ENCODE assay signal across 19 cellular contexts in the genomic region with DNA sequence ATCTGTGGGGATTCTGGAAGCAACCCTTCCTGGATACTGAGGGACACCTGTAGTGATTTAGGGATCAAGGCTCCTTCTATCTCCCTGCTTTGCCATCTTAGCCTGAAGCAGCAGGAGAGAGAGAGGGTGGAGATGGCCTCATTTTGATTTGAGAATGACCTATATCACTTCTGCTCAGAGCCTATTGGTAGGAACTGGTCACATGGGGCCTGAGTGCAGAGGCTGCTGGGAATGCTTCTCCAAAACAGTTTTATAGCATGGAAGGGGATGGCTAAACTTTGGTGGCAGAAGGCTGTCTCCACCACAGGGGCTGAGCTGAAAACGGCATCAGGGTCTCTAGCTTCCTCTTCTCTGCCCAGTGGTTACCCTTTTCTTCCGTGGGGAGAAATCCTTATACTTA.
DNase-seq lines count a peak whose midpoint lies in the region; ATAC-seq, FAIRE-seq and TF ChIP-seq lines count a peak whose summit lies in the region.
"Had no signal": no experiment of that assay in that cellular context is flagged by ENCODE, and none has a peak within 500 bp of the region (broad histone marks: within the 10 kb centered on the region; RNA-seq: fewer than 3 reads in every experiment).

No MANE protein-coding gene starts in this region.

- POLR2A ChIA-PET in A549 (lab: Yijun Ruan, JAX), result no interaction called here
- POLR2A ChIA-PET in naive thymus-derived CD4-positive, alpha-beta T cell (lab: Charles Lee), result no interaction called here

- H3K4me3 ChIP-seq in A549, result no peak overlapping the region
- H3K4me3 ChIP-seq in GM23338, result no peak overlapping the region
- H3K4me3 ChIP-seq in naive thymus-derived CD4-positive, alpha-beta T cell (ENCODE audit: low read length), result no peak overlapping the region
- H3K4me3 ChIP-seq: gastrocnemius medialis, lung, Peyer's patch, tibial nerve had no signal

- H3K27ac ChIP-seq in A549 (no peak overlapping the region), GM23338 (ENCODE audit: low read depth) (no peak overlapping the region), foreskin keratinocyte (peak overlapping the region; percentile 68)
- H3K27ac ChIP-seq in naive thymus-derived CD4-positive, alpha-beta T cell (ENCODE audit: low read depth, low read length), result no peak overlapping the region
- H3K27ac ChIP-seq: gastrocnemius medialis, Peyer's patch, tibial nerve had no signal

- TF ChIP-seq EP300 in A549 (IDR thresholded peaks at IDR 0.05), result no peak

- no peaks in the 10 kb centered on the region for H3K36me3 ChIP-seq in GM23338 (ENCODE audit: insufficient read depth)
- H3K36me3 ChIP-seq in naive thymus-derived CD4-positive, alpha-beta T cell (ENCODE audit: control insufficient read depth in 2 of 3, insufficient read depth in 3 of 3, low read length in 3 of 3), result no peaks in the 10 kb centered on the region
- H3K36me3 ChIP-seq: gastrocnemius medialis, Peyer's patch, tibial nerve had no signal

- DNase-seq in A549 (ENCODE audit: low read depth in 1 of 2, low spot score in 1 of 2) (no peak), GM23338 (ENCODE audit: low spot score) (no peak), T-helper 17 cell (no peak), foreskin keratinocyte (no peak), AG08395 (ENCODE audit: low spot score) (no peak), SW 1271 (lab: John Stamatoyannopoulos, UW) (no peak)
- DNase-seq in naive thymus-derived CD4-positive, alpha-beta T cell, result no peak
- DNase-seq: ACHN, gastrocnemius medialis, HFFc6, KBM-7 had no signal

- no peak for TF ChIP-seq RAD21 in A549 (conservative IDR thresholded peaks at IDR 0.05 in 1 of 2, IDR thresholded peaks at IDR 0.05 in 1 of 2)

- H4K20me1 ChIP-seq in GM23338 (replicated peaks; ENCODE audit: insufficient read depth), result no peaks in the 10 kb centered on the region

- H3K4me2 ChIP-seq in A549 (peak overlapping the region; percentile 71), GM23338 (peak overlapping the region; percentile 73; the same call in 1 of the 2 replicates)

- H3K27me3 ChIP-seq in GM23338 (ENCODE audit: insufficient read depth) (peaks cover 10% of the 10 kb centered on the region), foreskin keratinocyte (peaks cover 16% of the 10 kb centered on the region)
- no peaks in the 10 kb centered on the region for H3K27me3 ChIP-seq in naive thymus-derived CD4-positive, alpha-beta T cell (ENCODE audit: control insufficient read depth in 2 of 2, insufficient read depth in 2 of 2, low read length in 2 of 2)
- H3K27me3 ChIP-seq: gastrocnemius medialis, Peyer's patch, tibial nerve had no signal

- H3K36me3 Mint-ChIP-seq in GM23338 (ENCODE audit: low read depth), result no peaks in the 10 kb centered on the region; the same call in 2 of the 3 replicates
- H3K36me3 Mint-ChIP-seq in T-helper 17 cell (ENCODE audit: low read depth), result no peaks in the 10 kb centered on the region
- peaks cover 0 to 3% (median 0%) of the 10 kb centered on the region in 5 donors for H3K36me3 Mint-ChIP-seq in naive thymus-derived CD4-positive, alpha-beta T cell
- H3K36me3 Mint-ChIP-seq: brain had no signal

- peak in 1 of 2 experiments; percentile 40; a peak in 3 of 6 replicates for ATAC-seq in A549
- no peak for ATAC-seq in GM23338
- ATAC-seq in T-helper 17 cell, result no peak
- ATAC-seq in foreskin keratinocyte, result no peak
- ATAC-seq in naive thymus-derived CD4-positive, alpha-beta T cell, result no peak
- ATAC-seq in GM18870 (IDR thresholded peaks at IDR 0.05; ENCODE audit: unreplicated experiment), result no peak
- ATAC-seq: gastrocnemius medialis had no signal

- FAIRE-seq in A549 (lab: Jason Lieb, UNC), result no peak
- FAIRE-seq: HTR-8/SVneo had no signal

- no peaks in the 10 kb centered on the region for H3K79me2 ChIP-seq in GM23338 (replicated peaks; ENCODE audit: insufficient read depth)

- H3K4me1 ChIP-seq in A549 (peaks cover 7% of the 10 kb centered on the region; the same call in 2 of the 3 replicates), GM23338 (ENCODE audit: insufficient read depth) (peaks cover 22% of the 10 kb centered on the region), foreskin keratinocyte (no peaks in the 10 kb centered on the region)
- peaks cover 10 to 23% of the 10 kb centered on the region in 2 donors for H3K4me1 ChIP-seq in naive thymus-derived CD4-positive, alpha-beta T cell (ENCODE audit: control insufficient read depth in 2 of 2, insufficient read depth in 2 of 2, low read length in 2 of 2)
- H3K4me1 ChIP-seq: gastrocnemius medialis, Peyer's patch, tibial nerve had no signal

- no peak for TF ChIP-seq POLR2A in A549 (IDR thresholded peaks at IDR 0.05; ENCODE audit: low read length)

- TF ChIP-seq CTCF in A549 (IDR thresholded peaks at IDR 0.05) (no peak), GM23338 (conservative IDR thresholded peaks at IDR 0.05; ENCODE audit: low read depth in 2 of 2) (no peak), foreskin keratinocyte (conservative IDR thresholded peaks at IDR 0.05) (no peak)

- peaks cover 13% of the 10 kb centered on the region for H3K9me2 ChIP-seq in GM23338 (ENCODE audit: insufficient read depth)

- WGBS in A549 (ENCODE audit: missing lambda C conversion rate), result 81% methylated on average over 2 of the region's 2 CpGs

- H3K4me1 Mint-ChIP-seq in GM23338 (peaks cover 28% of the 10 kb centered on the region), T-helper 17 cell (peaks cover 31% of the 10 kb centered on the region)
- peaks cover 4 to 19% (median 7%) of the 10 kb centered on the region in 7 donors for H3K4me1 Mint-ChIP-seq in naive thymus-derived CD4-positive, alpha-beta T cell

- peak overlapping the region; percentile 56 for H2AFZ ChIP-seq in GM23338

- H3K9me3 ChIP-seq in A549, result no peaks in the 10 kb centered on the region
- no peaks in the 10 kb centered on the region for H3K9me3 ChIP-seq in T-helper 17 cell (ENCODE audit: control insufficient read depth, low read length, poor library complexity, severe bottlenecking)
- no peaks in the 10 kb centered on the region for H3K9me3 ChIP-seq in naive thymus-derived CD4-positive, alpha-beta T cell (ENCODE audit: control insufficient read depth in 2 of 3, low read length in 3 of 3)
- H3K9me3 ChIP-seq: gastrocnemius medialis, Peyer's patch, tibial nerve had no signal

- H3K27ac Mint-ChIP-seq in GM23338 (no peak overlapping the region), T-helper 17 cell (peak overlapping the region; percentile 98)
- no peak overlapping the region for H3K27ac Mint-ChIP-seq in naive thymus-derived CD4-positive, alpha-beta T cell
- H3K27ac Mint-ChIP-seq: activated B cell treated with CpG ODN at 0.5 μM for 24 hours, HFFc6, nephron had no signal

- CTCF ChIA-PET in A549 (lab: Yijun Ruan, JAX), result interaction anchor here (1.1 kb wide), 1 partner anchor 44 kb away, joined by 3 read pairs; no protein-coding TSS in a partner anchor
- CTCF ChIA-PET in naive thymus-derived CD4-positive, alpha-beta T cell (lab: Charles Lee), result interaction anchor here (0.9 kb wide), 1 partner anchor 44 kb away, joined by 3 read pairs; no protein-coding TSS in a partner anchor

- no peaks in the 10 kb centered on the region for H3K27me3 Mint-ChIP-seq in GM23338 (ENCODE audit: insufficient read depth, low read depth, poor library complexity)
- H3K27me3 Mint-ChIP-seq in T-helper 17 cell, result peaks cover 7% of the 10 kb centered on the region
- peaks cover 5 to 39% (median 9%) of the 10 kb centered on the region in 5 donors for H3K27me3 Mint-ChIP-seq in naive thymus-derived CD4-positive, alpha-beta T cell
- H3K27me3 Mint-ChIP-seq: brain had no signal

- no peaks in the 10 kb centered on the region for H3F3A ChIP-seq in GM23338 (replicated peaks; ENCODE audit: low read depth)

- intact Hi-C loops in naive thymus-derived CD4-positive, alpha-beta T cell (cut with micrococcal nuclease), result no loop called here

- no peaks in the 10 kb centered on the region; the same call in 2 of the 3 replicates for H3K9me3 Mint-ChIP-seq in GM23338
- H3K9me3 Mint-ChIP-seq in naive thymus-derived CD4-positive, alpha-beta T cell, result peaks cover 0 to under 1% (median 0%) of the 10 kb centered on the region in 11 donors
- H3K9me3 Mint-ChIP-seq: activated B cell treated with CpG ODN at 0.5 μM for 24 hours, HFFc6, nephron had no signal

- H3K4me3 Mint-ChIP-seq in GM23338 (no peak overlapping the region), T-helper 17 cell (no peak overlapping the region)
- peak overlapping the region in 3 of 10 donors; percentile 4 to 61 (median 53) for H3K4me3 Mint-ChIP-seq in naive thymus-derived CD4-positive, alpha-beta T cell
- H3K4me3 Mint-ChIP-seq: activated B cell treated with CpG ODN at 0.5 μM for 24 hours, HFFc6 had no signal

TF ChIP-seq in A549, 52 proteins besides CTCF, POLR2A, EP300 and RAD21 (continues in another document):
- TF ChIP-seq, protein P1, sequence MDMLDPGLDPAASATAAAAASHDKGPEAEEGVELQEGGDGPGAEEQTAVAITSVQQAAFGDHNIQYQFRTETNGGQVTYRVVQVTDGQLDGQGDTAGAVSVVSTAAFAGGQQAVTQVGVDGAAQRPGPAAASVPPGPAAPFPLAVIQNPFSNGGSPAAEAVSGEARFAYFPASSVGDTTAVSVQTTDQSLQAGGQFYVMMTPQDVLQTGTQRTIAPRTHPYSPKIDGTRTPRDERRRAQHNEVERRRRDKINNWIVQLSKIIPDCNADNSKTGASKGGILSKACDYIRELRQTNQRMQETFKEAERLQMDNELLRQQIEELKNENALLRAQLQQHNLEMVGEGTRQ (IDR thresholded peaks at IDR 0.05), result 0 out of 2 replicates have a peak, but pooled peaks have one; percentile 43

TF ChIP-seq in GM23338, 12 proteins besides CTCF, POLR2A, EP300 and RAD21:
- TF ChIP-seq, protein P2, sequence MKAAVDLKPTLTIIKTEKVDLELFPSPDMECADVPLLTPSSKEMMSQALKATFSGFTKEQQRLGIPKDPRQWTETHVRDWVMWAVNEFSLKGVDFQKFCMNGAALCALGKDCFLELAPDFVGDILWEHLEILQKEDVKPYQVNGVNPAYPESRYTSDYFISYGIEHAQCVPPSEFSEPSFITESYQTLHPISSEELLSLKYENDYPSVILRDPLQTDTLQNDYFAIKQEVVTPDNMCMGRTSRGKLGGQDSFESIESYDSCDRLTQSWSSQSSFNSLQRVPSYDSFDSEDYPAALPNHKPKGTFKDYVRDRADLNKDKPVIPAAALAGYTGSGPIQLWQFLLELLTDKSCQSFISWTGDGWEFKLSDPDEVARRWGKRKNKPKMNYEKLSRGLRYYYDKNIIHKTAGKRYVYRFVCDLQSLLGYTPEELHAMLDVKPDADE (IDR thresholded peaks at IDR 0.05), result no peak
- TF ChIP-seq EZH2phosphoT487 (IDR thresholded peaks at IDR 0.05; ENCODE audit: unreplicated experiment), result no peak
- TF ChIP-seq JUNB (IDR thresholded peaks at IDR 0.05; ENCODE audit: unreplicated experiment), result no peak
